In the genomic region with DNA sequence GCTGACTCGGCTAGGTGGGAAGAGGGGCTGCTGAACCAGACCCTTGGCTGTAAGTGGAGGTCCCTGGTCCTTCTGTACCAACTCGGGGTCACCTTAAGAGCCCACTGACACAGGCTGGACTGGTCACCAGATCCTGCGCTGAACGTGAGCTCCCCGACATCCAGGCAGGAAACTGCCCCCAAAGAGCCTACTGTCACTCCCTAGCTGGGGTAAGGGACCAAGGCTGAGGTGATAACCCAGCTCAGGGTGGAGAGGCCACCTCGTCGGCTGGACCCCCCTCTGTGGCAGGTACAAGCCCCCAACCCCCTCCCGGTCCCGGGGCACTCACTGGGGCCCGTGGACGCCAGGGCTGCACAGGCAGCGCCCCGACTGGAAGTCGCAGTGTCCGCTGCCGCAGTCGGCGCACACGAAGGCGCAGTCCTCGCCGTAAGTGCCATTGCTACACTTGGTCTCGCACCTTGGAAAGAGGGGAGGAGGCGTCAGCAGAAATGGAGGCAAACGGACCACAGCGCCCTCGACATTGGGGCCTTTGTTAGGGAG, we compare ENCODE assay signal across 9 cellular contexts. TPM values are rescaled to one million over a fixed set of nuclear protein-coding genes. Genes with fewer than 3 reads are reported as not detected.
DNase-seq lines count a peak whose midpoint lies in the region; ATAC-seq and TF ChIP-seq lines count a peak whose summit lies in the region.
"Had no signal": no experiment of that assay in that cellular context is flagged by ENCODE, and none has a peak within 500 bp of the region (broad histone marks: within the 10 kb centered on the region; RNA-seq: fewer than 3 reads in every experiment).

No MANE protein-coding gene starts in this region.

- peak overlapping the region; percentile 58 for H3K4me3 ChIP-seq in HUES6 (ENCODE audit: low read depth, low read length)
- no peak overlapping the region for H3K4me3 ChIP-seq in WERI-Rb-1 (ENCODE audit: low read depth, low read length)
- H3K4me3 ChIP-seq: SJSA1 had no signal

- no peak overlapping the region for H3K27ac Mint-ChIP-seq in CD4-positive, alpha-beta T cell
- no peak overlapping the region for H3K27ac Mint-ChIP-seq in chondrocyte (ENCODE audit: unreplicated experiment)
- H3K27ac Mint-ChIP-seq in nephron, result no peak overlapping the region

- TF ChIP-seq CTCF in CD4-positive, alpha-beta T cell (IDR thresholded peaks at IDR 0.05), result no peak
- TF ChIP-seq CTCF in chondrocyte (IDR thresholded peaks at IDR 0.05), result no peak
- no peak for TF ChIP-seq CTCF in nephron (IDR thresholded peaks at IDR 0.05; ENCODE audit: unreplicated experiment in 3 of 3)
- TF ChIP-seq CTCF in WERI-Rb-1 (IDR thresholded peaks at IDR 0.05; ENCODE audit: low read depth, low read length), result no peak

- no peaks in the 10 kb centered on the region for H3K9me3 Mint-ChIP-seq in CD4-positive, alpha-beta T cell
- no peaks in the 10 kb centered on the region for H3K9me3 Mint-ChIP-seq in chondrocyte (ENCODE audit: low read depth)
- no peaks in the 10 kb centered on the region for H3K9me3 Mint-ChIP-seq in nephron

- peaks cover 30% of the 10 kb centered on the region for H3K4me1 ChIP-seq in HUES6 (ENCODE audit: control insufficient read depth, insufficient read depth, low read length)

- H3K27me3 ChIP-seq in CD4-positive, alpha-beta T cell (ENCODE audit: control insufficient read depth, insufficient read depth, low read length), result peaks cover 32% of the 10 kb centered on the region
- peaks cover 95% of the 10 kb centered on the region for H3K27me3 ChIP-seq in HUES6 (ENCODE audit: control insufficient read depth, insufficient read depth, low read length)
- H3K27me3 ChIP-seq in WERI-Rb-1 (ENCODE audit: insufficient read depth, low read depth, severe bottlenecking), result no peaks in the 10 kb centered on the region
- H3K27me3 ChIP-seq: SJSA1 had no signal

- peaks cover 46% of the 10 kb centered on the region for H3K27me3 Mint-ChIP-seq in CD4-positive, alpha-beta T cell
- no peaks in the 10 kb centered on the region for H3K27me3 Mint-ChIP-seq in chondrocyte (ENCODE audit: low read depth)
- H3K27me3 Mint-ChIP-seq in nephron (ENCODE audit: low read depth), result peaks cover 35% of the 10 kb centered on the region

- CTCF ChIA-PET in CD4-positive, alpha-beta T cell (lab: Charles Lee), result interaction anchor here (0.7 to 1.1 kb wide), 2 partner anchors 12 to 30 kb away, joined by 3 read pairs; no protein-coding TSS in a partner anchor

- ATAC-seq in CD4-positive, alpha-beta T cell (ENCODE audit: poor library complexity), result no peak
- no peak for ATAC-seq in GM21717 (IDR thresholded peaks at IDR 0.05; ENCODE audit: unreplicated experiment)

- no peak for DNase-seq in CD4-positive, alpha-beta T cell
- peak; percentile 77 for DNase-seq in chondrocyte (ENCODE audit: low spot score)
- DNase-seq in ureter (ENCODE audit: low spot score), result no peak
- DNase-seq in WERI-Rb-1, result no peak
- no peak for DNase-seq in NCI-H1694 (lab: John Stamatoyannopoulos, UW)

- intact Hi-C loops in CD4-positive, alpha-beta T cell (cut with DNase I, micrococcal nuclease), result loop anchor here in 1 of 2 experiments (1.0 kb wide), 1 partner anchor 26 kb away; no protein-coding TSS in a partner anchor

- peaks cover 17% of the 10 kb centered on the region for H3K4me1 Mint-ChIP-seq in CD4-positive, alpha-beta T cell (ENCODE audit: low read depth)
- peaks cover 21% of the 10 kb centered on the region for H3K4me1 Mint-ChIP-seq in chondrocyte (ENCODE audit: low read depth)
- H3K4me1 Mint-ChIP-seq in nephron, result peaks cover 11% of the 10 kb centered on the region

- H3K9ac ChIP-seq in HUES6 (ENCODE audit: low read length), result peak overlapping the region; percentile 8

- peaks cover 7% of the 10 kb centered on the region; the same call in 1 of the 2 replicates for H3K36me3 ChIP-seq in HUES6 (ENCODE audit: control insufficient read depth, insufficient read depth, low read length)
- H3K36me3 ChIP-seq in WERI-Rb-1, result peaks cover 27% of the 10 kb centered on the region

- POLR2A ChIA-PET in CD4-positive, alpha-beta T cell (lab: Charles Lee), result interaction anchor here (1.4 to 6.7 kb wide), 5 partner anchors 26 to 78 kb away, joined by 4 to 67 read pairs (median 6); a partner anchor contains a TSS

- H3K4me3 Mint-ChIP-seq in CD4-positive, alpha-beta T cell, result peak overlapping the region; percentile 79
- H3K4me3 Mint-ChIP-seq in chondrocyte (ENCODE audit: unreplicated experiment), result no peak overlapping the region
- peak overlapping the region in 2 of 3 experiments; percentile 43 to 56 for H3K4me3 Mint-ChIP-seq in nephron

- no peaks in the 10 kb centered on the region for H3K36me3 Mint-ChIP-seq in CD4-positive, alpha-beta T cell (ENCODE audit: low read depth)
- H3K36me3 Mint-ChIP-seq in chondrocyte (ENCODE audit: low read depth) (peaks cover 9% of the 10 kb centered on the region), nephron (ENCODE audit: low read depth) (peaks cover 31% of the 10 kb centered on the region)

- no peaks in the 10 kb centered on the region for H3K9me3 ChIP-seq in CD4-positive, alpha-beta T cell (ENCODE audit: control insufficient read depth, low read length)
- H3K9me3 ChIP-seq in HUES6 (ENCODE audit: control insufficient read depth, insufficient read depth, low read depth, low read length), result no peaks in the 10 kb centered on the region
- H3K9me3 ChIP-seq in WERI-Rb-1 (ENCODE audit: severe bottlenecking), result no peaks in the 10 kb centered on the region
- H3K9me3 ChIP-seq: SJSA1 had no signal

- no peak overlapping the region for H3K27ac ChIP-seq in CD4-positive, alpha-beta T cell (ENCODE audit: low read depth, low read length)
- H3K27ac ChIP-seq in HUES6 (ENCODE audit: low read depth, low read length) (no peak overlapping the region), WERI-Rb-1 (no peak overlapping the region)
- H3K27ac ChIP-seq: SJSA1 had no signal

RNA-seq across cellular contexts. Expression of a gene that starts 7.5 kb away (rescaled TPM):
- 1 to 10 TPM; 2.5 to 3.1 TPM for total RNA-seq in CD4-positive, alpha-beta T cell
- total RNA-seq in chondrocyte (56.5 to 88.8 TPM (median 86.5 TPM) in 3 replicates), ureter (11.0 TPM)

RNA-seq across cellular contexts. Expression of a gene that starts 36.2 kb away (rescaled TPM):
- total RNA-seq in CD4-positive, alpha-beta T cell, result 1 to 10 TPM; 1.7 to 2.3 TPM
- total RNA-seq in chondrocyte (12.7 to 15.7 TPM (median 13.6 TPM) in 3 replicates), ureter (9.0 TPM)
